In genomic region chr2:124343827-124344498, GRCh38 we compare ENCODE assay signal across 20 cellular contexts.
"Had no signal": no experiment of that assay in that cellular context is flagged by ENCODE, and none has a peak within 500 bp of the region (broad histone marks: within the 10 kb centered on the region; RNA-seq: fewer than 3 reads in every experiment).

No MANE protein-coding gene starts in this region.

- H3K4me3 Mint-ChIP-seq: IgD-negative memory B cell had no signal

- H3K36me3 Mint-ChIP-seq: IgD-negative memory B cell had no signal

- H3K27ac Mint-ChIP-seq: IgD-negative memory B cell had no signal

- H3K27me3 Mint-ChIP-seq: IgD-negative memory B cell had no signal

- DNase-seq: MV-4-11, NCI-H1048, NCI-H1105, NCI-H1417 treated with DMSO at 0.1 percent for 48 hours, NCI-H146, NCI-H1694 treated with DMSO at 0.1 percent for 48 hours, NCI-H1930, NCI-H2081, NCI-H2107, NCI-H226, NCI-H446, NCI-H510A, NCI-H524 treated with DMSO at 0.1 percent for 48 hours, NCI-H69, NCI-H774, Right ventricle myocardium superior, RPMI8226, SIG-M5 had no signal

- ATAC-seq: K562 had no signal

- H3K4me1 Mint-ChIP-seq: IgD-negative memory B cell had no signal
